In genomic region chr1:118987431-118988185, GRCh38 we compare ENCODE assay signal across 8 cellular contexts. TPM values are rescaled to one million over a fixed set of nuclear protein-coding genes. Genes with fewer than 3 reads are reported as not detected.
DNase-seq lines count a peak whose midpoint lies in the region; ATAC-seq and TF ChIP-seq lines count a peak whose summit lies in the region.

No MANE protein-coding gene starts in this region.

- peaks cover 2% of the 10 kb centered on the region for H3K9me3 Mint-ChIP-seq in memory B cell
- peaks cover 24 to 74% (median 39%) of the 10 kb centered on the region in 6 donors for H3K9me3 Mint-ChIP-seq in immature natural killer cell

- peak overlapping the region; percentile 82 to 94 for H3K27ac ChIP-seq in breast epithelium

- DNase-seq in ACHN (peak; percentile 29), breast epithelium (ENCODE audit: low spot score in 2 of 2) (no peak), memory B cell (ENCODE audit: low spot score in 2 of 2) (no peak), immature natural killer cell (no peak), NCI-H1417 (lab: John Stamatoyannopoulos, UW) (no peak), 8988T (no peak)

- in situ Hi-C loops in ACHN (cut with HindIII; ENCODE audit: low pct_ligation_motif_present, low pct_unique_long_range_greater_than_20kb, low sequenced_read_pairs) = no loop called here

- H3K4me3 ChIP-seq in breast epithelium = peak overlapping the region; percentile 57 to 84 (median 63)

- no peaks in the 10 kb centered on the region for H3K36me3 ChIP-seq in breast epithelium

- H3K27me3 ChIP-seq in breast epithelium = peaks cover 2 to 97% of the 10 kb centered on the region in 2 donors

- H3K9me3 ChIP-seq in breast epithelium = no peaks in the 10 kb centered on the region

- ATAC-seq in GM19324 (IDR thresholded peaks at IDR 0.05; ENCODE audit: low FRiP score, unreplicated experiment) = peak; percentile 44
- ATAC-seq in memory B cell (ENCODE audit: low read depth) = no peak
- no peak for ATAC-seq in HG03095 (IDR thresholded peaks at IDR 0.05; ENCODE audit: unreplicated experiment)

- H3K27ac Mint-ChIP-seq in memory B cell = peak overlapping the region; percentile 82
- no peak overlapping the region for H3K27ac Mint-ChIP-seq in immature natural killer cell

- H3K27me3 Mint-ChIP-seq in memory B cell (peaks cover 52% of the 10 kb centered on the region), immature natural killer cell (ENCODE audit: low read depth in 3 of 3) (peaks cover 56 to 77% (median 58%) of the 10 kb centered on the region in 3 donors)

- H3K36me3 Mint-ChIP-seq in memory B cell (peaks cover 4% of the 10 kb centered on the region), immature natural killer cell (peaks cover 0 to 26% (median 14%) of the 10 kb centered on the region in 3 donors)

- TF ChIP-seq POLR2A in breast epithelium (IDR thresholded peaks at IDR 0.05) = peak; percentile 51

- intact Hi-C loops in breast epithelium (cut with DNase I; ENCODE audit: low total_unique reads) = no loop called here

- peaks cover 0 to 6% of the 10 kb centered on the region in 2 donors for H3K4me1 ChIP-seq in breast epithelium

- H3K4me1 Mint-ChIP-seq in memory B cell = peaks cover 10% of the 10 kb centered on the region
- peaks cover 0 to 22% of the 10 kb centered on the region in 2 donors for H3K4me1 Mint-ChIP-seq in immature natural killer cell

- H3K4me3 Mint-ChIP-seq in memory B cell = peak overlapping the region; percentile 60
- no peak overlapping the region for H3K4me3 Mint-ChIP-seq in immature natural killer cell

- TF ChIP-seq CTCF in breast epithelium (IDR thresholded peaks at IDR 0.05) = no peak

RNA-seq across cellular contexts. Expression of gene TBX15, which starts 0.5 kb away (rescaled TPM):
- total RNA-seq in breast epithelium = 10 to 100 TPM in 2 of 3 donors, 1 to 10 TPM in 1; 5.9 to 60.0 (median 34.1) TPM
- polyA plus RNA-seq in immature natural killer cell = not detected
